Comparison of ENCODE assay signal across 8 cellular contexts in the genomic region with DNA sequence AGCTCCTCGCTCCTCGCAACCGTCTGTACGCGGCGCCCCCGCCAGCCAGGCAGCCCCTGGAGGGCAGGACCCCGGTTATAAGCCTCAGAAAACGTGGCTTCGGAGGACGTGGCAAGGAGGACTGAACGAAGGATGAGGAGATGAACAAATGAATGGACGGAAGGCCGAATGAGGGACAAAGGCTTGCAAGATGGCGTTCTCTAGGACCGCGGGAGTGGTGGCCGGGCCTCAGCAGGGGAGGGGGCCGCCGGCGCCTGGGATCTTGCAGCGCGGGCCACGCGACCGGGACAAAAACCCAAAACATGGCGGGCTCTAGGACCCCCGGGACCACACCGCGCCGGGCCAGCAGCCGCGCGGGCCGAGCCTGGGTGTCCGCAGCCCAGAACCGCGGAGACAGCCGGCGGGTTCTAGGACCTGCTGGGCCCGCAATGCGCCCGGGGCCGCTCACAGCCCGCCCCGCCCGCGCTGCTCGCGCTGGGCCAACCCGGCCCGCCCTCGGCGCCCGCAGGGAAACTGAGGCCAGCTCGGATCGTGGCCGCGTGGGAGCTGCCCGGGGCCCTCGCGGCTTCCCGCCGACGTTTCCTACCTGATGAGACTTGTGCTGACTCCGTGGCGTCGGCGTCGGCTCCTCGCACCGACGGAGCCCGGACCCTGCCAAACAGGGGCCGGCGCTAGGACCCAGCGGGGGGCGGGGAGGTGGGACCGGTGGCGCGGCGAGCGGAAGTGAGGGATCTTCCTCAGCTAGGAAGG. TPM values are rescaled to one million over a fixed set of nuclear protein-coding genes. Genes with fewer than 3 reads are reported as not detected.
DNase-seq lines count a peak whose midpoint lies in the region; ATAC-seq, FAIRE-seq and TF ChIP-seq lines count a peak whose summit lies in the region.

No MANE protein-coding gene starts in this region.

- peaks cover 4 to 20% of the 10 kb centered on the region in 2 donors for H3K4me1 ChIP-seq in kidney (ENCODE audit: control insufficient read depth in 1 of 2, insufficient read depth in 1 of 2, low read depth in 1 of 2, low read length in 2 of 2)

- peak overlapping the region; percentile 80 for H3K27ac ChIP-seq in kidney (ENCODE audit: low read depth in 2 of 2, low read length in 2 of 2)

- peaks cover 43% of the 10 kb centered on the region for H3K4me1 Mint-ChIP-seq in central memory CD8-positive, alpha-beta T cell

- ATAC-seq in GM18907 (IDR thresholded peaks at IDR 0.05; ENCODE audit: unreplicated experiment), result peak; percentile 59
- peak; percentile 49 for ATAC-seq in HG03135 (IDR thresholded peaks at IDR 0.05; ENCODE audit: unreplicated experiment)
- peak; percentile 59 to 69 for ATAC-seq in activated CD4-positive, CD25-positive, alpha-beta regulatory T cell treated with anti-CD3 and anti-CD28 coated beads, Interleukin-2, amount 50 U/mL, for 24 hours
- ATAC-seq in central memory CD8-positive, alpha-beta T cell (replicated peaks; ENCODE audit: extremely low read depth, poor library complexity, severe bottlenecking), result peak; percentile 55

- no peaks in the 10 kb centered on the region for H3K9me3 ChIP-seq in kidney (ENCODE audit: control insufficient read depth in 1 of 2, low read length in 2 of 2)

- H3K9ac ChIP-seq in kidney (ENCODE audit: low read length in 2 of 2), result peak overlapping the region; percentile 21 to 85

- peak; percentile 87 for DNase-seq in AG08395 (ENCODE audit: low spot score)
- DNase-seq in NCI-H226, result peak; percentile 80
- peak; percentile 44 to 72 for DNase-seq in central memory CD8-positive, alpha-beta T cell (ENCODE audit: low spot score in 2 of 2)
- peak; percentile 96 for DNase-seq in kidney
- DNase-seq in stimulated activated CD4-positive, alpha-beta T cell treated with anti-CD3 and anti-CD28 coated beads, Interleukin-12 subunit alpha, Interleukin-12 subunit beta, amount 100 ng/mL, for 48 hours (ENCODE audit: low read depth in 2 of 3, low spot score in 1 of 3), result peak; percentile 79 to 87 (median 85)

- H3K36me3 ChIP-seq in kidney (ENCODE audit: control insufficient read depth in 1 of 2, insufficient read depth in 2 of 2, low read length in 2 of 2), result peaks cover 6 to 12% of the 10 kb centered on the region in 2 donors

- no peaks in the 10 kb centered on the region for H3K27me3 Mint-ChIP-seq in central memory CD8-positive, alpha-beta T cell

- peak; percentile 1 for TF ChIP-seq CTCF in kidney (IDR thresholded peaks at IDR 0.05; ENCODE audit: borderline replicate concordance, extremely low read depth, insufficient read depth)

- peaks cover 24% of the 10 kb centered on the region for H3K36me3 Mint-ChIP-seq in central memory CD8-positive, alpha-beta T cell (ENCODE audit: insufficient read depth)

- H3K4me3 ChIP-seq in kidney (ENCODE audit: low read length in 2 of 2), result peak overlapping the region; percentile 90 to 96

- intact Hi-C loops in kidney (cut with DNase I), result no loop called here

- H3K4me3 Mint-ChIP-seq in central memory CD8-positive, alpha-beta T cell, result peak overlapping the region; percentile 87

- peak overlapping the region; percentile 94 for H3K27ac Mint-ChIP-seq in central memory CD8-positive, alpha-beta T cell (ENCODE audit: low read depth)

- no peaks in the 10 kb centered on the region for H3K9me3 Mint-ChIP-seq in central memory CD8-positive, alpha-beta T cell

- no peak for FAIRE-seq in kidney (lab: Jason Lieb, UNC)

RNA-seq across cellular contexts. Expression of a gene that starts 0.8 kb away (rescaled TPM):
- total RNA-seq in kidney, result 6.4 TPM
- 5.4 TPM for polyA plus RNA-seq in kidney (ENCODE audit: insufficient read depth, low read depth, low replicate concordance)

RNA-seq across cellular contexts. Expression of a gene that starts 1.0 kb away (rescaled TPM):
- total RNA-seq in kidney, result 20.5 TPM
- polyA plus RNA-seq in kidney (ENCODE audit: insufficient read depth, low read depth, low replicate concordance), result 2.9 TPM

RNA-seq across cellular contexts. Expression of a gene that starts 15.5 kb away (rescaled TPM):
- 2.6 TPM for total RNA-seq in kidney
- polyA plus RNA-seq in kidney (ENCODE audit: insufficient read depth, low read depth, low replicate concordance), result 0.99 TPM

RNA-seq across cellular contexts. Expression of a gene that starts 21.3 kb away (rescaled TPM):
- total RNA-seq in kidney, result 84.7 TPM
- polyA plus RNA-seq in kidney (ENCODE audit: insufficient read depth, low read depth, low replicate concordance), result 209 TPM

RNA-seq across cellular contexts. Expression of a gene that starts 34.9 kb away (rescaled TPM):
- 47.6 TPM for total RNA-seq in kidney
- polyA plus RNA-seq in kidney (ENCODE audit: insufficient read depth, low read depth, low replicate concordance), result 70.6 TPM

Comparison
In these comparisons a context has a peak if more than half of its experiments do, and no peak if none do; other contexts are left out.
1. Peak in every context shown above with its lines: DNase-seq, ATAC-seq, H3K4me3 ChIP-seq and H3K27ac ChIP-seq.